In genomic region chr15:58606577-58607080, GRCh38 we compare ENCODE assay signal across 20 cellular contexts.
"Had no signal": no experiment of that assay in that cellular context is flagged by ENCODE, and none has a peak within 500 bp of the region (broad histone marks: within the 10 kb centered on the region; RNA-seq: fewer than 3 reads in every experiment).

No MANE protein-coding gene starts in this region.

- H3K4me3 ChIP-seq: breast epithelium, SK-N-MC had no signal

- H3K27ac Mint-ChIP-seq: activated CD4-positive, alpha-beta memory T cell treated with anti-CD3 and anti-CD28 coated beads, Interleukin-2, amount 10 ng/mL, durations not matched to agents 7 days and 5 days; activated CD4-positive, alpha-beta T cell treated with anti-CD3 and anti-CD28 coated beads for 36 hours had no signal

- DNase-seq: activated CD4-positive, alpha-beta memory T cell treated with anti-CD3 and anti-CD28 coated beads, Interleukin-2, amount 10 ng/mL, durations not matched to agents 7 days and 5 days; activated CD4-positive, alpha-beta T cell treated with anti-CD3 and anti-CD28 coated beads for 36 hours; activated CD4-positive, alpha-beta T cell treated with anti-CD3 and anti-CD28 coated beads, Interleukin-2, amount 50 U/mL, for 1 hour; activated naive CD4-positive, alpha-beta T cell treated with anti-CD3 and anti-CD28 coated beads, Interleukin-2, amount 50 U/mL, for 16 hours; aorta; central memory CD4-positive, alpha-beta T cell; NCI-H1105 treated with DMSO at 0.1 percent for 48 hours; NCI-H1436 treated with DMSO at 0.1 percent for 48 hours; NCI-H187; NCI-H2081; NCI-H446; NCI-H524; RPMI8226; T-cell; T-helper 2 cell; T1000; WERI-Rb-1 had no signal

- H3K9me3 Mint-ChIP-seq: activated CD4-positive, alpha-beta memory T cell treated with anti-CD3 and anti-CD28 coated beads, Interleukin-2, amount 10 ng/mL, durations not matched to agents 7 days and 5 days; T-cell had no signal

- ATAC-seq: activated CD4-positive, alpha-beta T cell treated with anti-CD3 and anti-CD28 coated beads for 36 hours; Right ventricle myocardium inferior; T-cell had no signal

- H3K4me3 Mint-ChIP-seq: activated CD4-positive, alpha-beta memory T cell treated with anti-CD3 and anti-CD28 coated beads, Interleukin-2, amount 10 ng/mL, durations not matched to agents 7 days and 5 days; activated CD4-positive, alpha-beta T cell treated with anti-CD3 and anti-CD28 coated beads for 36 hours; T-cell had no signal

- H3K27me3 Mint-ChIP-seq: activated CD4-positive, alpha-beta memory T cell treated with anti-CD3 and anti-CD28 coated beads, Interleukin-2, amount 10 ng/mL, durations not matched to agents 7 days and 5 days; activated CD4-positive, alpha-beta T cell treated with anti-CD3 and anti-CD28 coated beads for 36 hours; T-cell had no signal
